ENCODE assay signal across 10 cellular contexts in genomic region chr15:59169337-59169736, GRCh38. TPM values are rescaled to one million over a fixed set of nuclear protein-coding genes. Genes with fewer than 3 reads are reported as not detected.
DNase-seq lines count a peak whose midpoint lies in the region; ATAC-seq, FAIRE-seq and TF ChIP-seq lines count a peak whose summit lies in the region.
"Had no signal": no experiment of that assay in that cellular context is flagged by ENCODE, and none has a peak within 500 bp of the region (broad histone marks: within the 10 kb centered on the region; RNA-seq: fewer than 3 reads in every experiment).

No MANE protein-coding gene starts in this region.

- no peaks in the 10 kb centered on the region for H3K79me2 ChIP-seq in K562 (ENCODE audit: control insufficient read depth, insufficient read depth, low read length)

- ATAC-seq in heart right ventricle (peak in 6 of 8 donors; percentile 29 to 54 (median 46)), K562 (no peak), left lung (peak; percentile 55), upper lobe of right lung (peak; percentile 49), GM19023 (IDR thresholded peaks at IDR 0.05; ENCODE audit: unreplicated experiment) (no peak)

- H3K27ac ChIP-seq in heart right ventricle = peak overlapping the region in 4 of 10 donors; percentile 11 to 84 (median 68)
- H3K27ac ChIP-seq in left ventricle myocardium inferior (replicated peaks) = no peak overlapping the region
- no peak overlapping the region for H3K27ac ChIP-seq in K562 (ENCODE audit: extremely low read depth, low read depth, low read length)
- peak overlapping the region; percentile 70 for H3K27ac ChIP-seq in left lung
- peak overlapping the region; percentile 59 for H3K27ac ChIP-seq in upper lobe of right lung

- no peak overlapping the region for H3K9ac ChIP-seq in K562 (ENCODE audit: insufficient read depth in 1 of 2, low read depth in 2 of 2, low read length in 2 of 2)

- no peak overlapping the region for H3K4me2 ChIP-seq in K562 (ENCODE audit: insufficient read depth, low read length)

- TF ChIP-seq EP300 in K562 (IDR thresholded peaks at IDR 0.05; ENCODE audit: low read length) = no peak

- H3K27me3 ChIP-seq in heart right ventricle = no peaks in the 10 kb centered on the region
- H3K27me3 ChIP-seq in left ventricle myocardium inferior (ENCODE audit: low read depth) = no peaks in the 10 kb centered on the region
- peaks cover 6 to 25% of the 10 kb centered on the region in 2 experiments; a peak in 4 of 5 replicates for H3K27me3 ChIP-seq in K562 (ENCODE audit: control insufficient read depth in 2 of 2, insufficient read depth in 2 of 2, low read length in 2 of 2)
- H3K27me3 ChIP-seq in left lung = no peaks in the 10 kb centered on the region
- H3K27me3 ChIP-seq in upper lobe of right lung = no peaks in the 10 kb centered on the region

- H3K4me1 ChIP-seq in heart right ventricle = peaks cover 0 to 30% (median 0%) of the 10 kb centered on the region in 9 donors
- H3K4me1 ChIP-seq in left ventricle myocardium inferior = peaks cover 13% of the 10 kb centered on the region
- H3K4me1 ChIP-seq in K562 (replicated peaks in 1 of 2; ENCODE audit: control insufficient read depth in 2 of 2, insufficient read depth in 2 of 2, low read length in 2 of 2) = peaks cover 0 to 3% of the 10 kb centered on the region in 2 experiments; a peak in 1 of 5 replicates
- H3K4me1 ChIP-seq in left lung = peaks cover 10 to 28% of the 10 kb centered on the region in 2 donors
- peaks cover 15% of the 10 kb centered on the region for H3K4me1 ChIP-seq in upper lobe of right lung

- TF ChIP-seq POLR2A in K562 (conservative IDR thresholded peaks at IDR 0.05) (no peak), erythroblast (IDR thresholded peaks at IDR 0.05; ENCODE audit: low read length) (no peak)

- H3K4me3 ChIP-seq in heart right ventricle (no peak overlapping the region), left ventricle myocardium inferior (no peak overlapping the region), K562 (no peak overlapping the region), left lung (no peak overlapping the region), upper lobe of right lung (no peak overlapping the region)

- peaks cover 0 to 3% (median 0%) of the 10 kb centered on the region in 11 donors for H3K9me3 ChIP-seq in heart right ventricle
- no peaks in the 10 kb centered on the region for H3K9me3 ChIP-seq in left ventricle myocardium inferior (replicated peaks)
- no peaks in the 10 kb centered on the region for H3K9me3 ChIP-seq in K562 (replicated peaks; ENCODE audit: control insufficient read depth, insufficient read depth, low read depth, low read length)
- H3K9me3 ChIP-seq in left lung = no peaks in the 10 kb centered on the region
- H3K9me3 ChIP-seq in upper lobe of right lung = no peaks in the 10 kb centered on the region

- intact Hi-C loops in heart right ventricle (cut with DNase I) = no loop called here
- intact Hi-C loops in left ventricle myocardium inferior (cut with micrococcal nuclease) = loop anchor here (10.0 kb wide), 1 partner anchor 325 kb away; no protein-coding TSS in a partner anchor
- intact Hi-C loops in K562 (cut with micrococcal nuclease) = no loop called here
- intact Hi-C loops in left lung (cut with DNase I) = no loop called here
- intact Hi-C loops in upper lobe of right lung (cut with DNase I) = no loop called here

- no peaks in the 10 kb centered on the region for H4K20me1 ChIP-seq in K562 (replicated peaks; ENCODE audit: control insufficient read depth, insufficient read depth, low read length)

- no TSS peak for BruUV-seq in K562 (replicated peaks; lab: Mats Ljungman, UMichigan)

- H2AFZ ChIP-seq in K562 (ENCODE audit: low read depth, low read length) = no peak overlapping the region

- no peak for TF ChIP-seq RAD21 in K562 (CRISPR knock-in tag; conservative IDR thresholded peaks at IDR 0.05 in 1 of 2, IDR thresholded peaks at IDR 0.05 in 1 of 2)

- in situ Hi-C loops in K562 (cut with MboI) = no loop called here

- no peak for TF ChIP-seq CTCF in heart right ventricle (IDR thresholded peaks at IDR 0.05)
- no peak for TF ChIP-seq CTCF in left ventricle myocardium inferior (IDR thresholded peaks at IDR 0.05; ENCODE audit: borderline replicate concordance)
- no peak for TF ChIP-seq CTCF in K562 (IDR thresholded peaks at IDR 0.05 in 2 of 3, conservative IDR thresholded peaks at IDR 0.05 in 1 of 3; ENCODE audit: insufficient read depth in 2 of 3, low read depth in 1 of 3, low read length in 3 of 3)
- no peak for TF ChIP-seq CTCF in left lung (IDR thresholded peaks at IDR 0.05)
- TF ChIP-seq CTCF in upper lobe of right lung (IDR thresholded peaks at IDR 0.05) = no peak

- H3K36me3 ChIP-seq in heart right ventricle (peaks cover 0 to 81% (median 4%) of the 10 kb centered on the region in 9 donors), left ventricle myocardium inferior (peaks cover 47% of the 10 kb centered on the region), K562 (ENCODE audit: control insufficient read depth, insufficient read depth, low read length) (no peaks in the 10 kb centered on the region), left lung (peaks cover 0 to 23% of the 10 kb centered on the region in 2 donors), upper lobe of right lung (peaks cover 10% of the 10 kb centered on the region)

- CTCF ChIA-PET in K562 (lab: Yijun Ruan, JAX; ENCODE audit: low intra/inter-chr PET ratio) = interaction anchor here (1.0 kb wide), 1 partner anchor 189 kb away, joined by 3 read pairs; no protein-coding TSS in a partner anchor

- no peak for FAIRE-seq in K562 (lab: Jason Lieb, UNC)

- DNase-seq in heart right ventricle (no peak), left ventricle myocardium inferior (no peak), K562 (ENCODE audit: extremely low read depth in 1 of 4, low spot score in 3 of 4) (no peak), left lung (no peak), upper lobe of right lung (no peak), NCI-H1436 (lab: John Stamatoyannopoulos, UW) (no peak), erythroblast (lab: John Stamatoyannopoulos, UW) (no peak)
- DNase-seq: retina had no signal

- 86 to 87% methylated on average over 3 of the region's 3 CpGs for WGBS in heart right ventricle, 2 donors
- 12% methylated on average over 3 of the region's 3 CpGs for WGBS in K562 (ENCODE audit: insufficient coverage, low coverage, missing lambda C conversion rate)

- H3K9me1 ChIP-seq in K562 (ENCODE audit: control insufficient read depth, insufficient read depth, low read length) = no peaks in the 10 kb centered on the region

- POLR2A ChIA-PET in K562 (lab: Yijun Ruan, JAX) = interaction anchor here (0.6 to 1.1 kb wide), 3 partner anchors 11 to 92 kb away, joined by 3 to 4 read pairs (median 3); no protein-coding TSS in a partner anchor

TF ChIP-seq in K562, 482 proteins besides CTCF, POLR2A, EP300 and RAD21:
- TF ChIP-seq EP400 (IDR thresholded peaks at IDR 0.05) (no peak), CEBPG (CRISPR knock-in tag; IDR thresholded peaks at IDR 0.05) (no peak), CEBPG (tag; conservative IDR thresholded peaks at IDR 0.05 in 1 of 2, IDR thresholded peaks at IDR 0.05 in 1 of 2) (peak in 1 of 2 experiments; percentile 51; a peak in 2 of 4 replicates), ZNF175 (CRISPR knock-in tag; IDR thresholded peaks at IDR 0.05; ENCODE audit: low read depth) (peak; percentile 96), PYGO2 (tag; IDR thresholded peaks at IDR 0.05) (no peak), ATF3 (IDR thresholded peaks at IDR 0.05) (peak; percentile 35; the same call in 1 of the 2 replicates), ATF3 (CRISPR knock-in tag; conservative IDR thresholded peaks at IDR 0.05) (no peak)

RNA-seq across cellular contexts. Expression of gene LDHAL6B, which starts 37.3 kb away (rescaled TPM):
- not detected for total RNA-seq in heart right ventricle
- polyA plus RNA-seq in heart right ventricle = not detected
- not detected for total RNA-seq in left ventricle myocardium inferior
- not detected in 2 replicates for total RNA-seq in K562 (2011; cell fraction: chromatin; rRNA removed; ENCODE audit: low replicate concordance)
- not detected in 2 replicates for total RNA-seq in K562 (2011; cell fraction: nucleolus; rRNA removed)
- not detected in 2 replicates for total RNA-seq in K562 (2011; cell fraction: nucleoplasm; rRNA removed)
- total RNA-seq in K562 (2014; rRNA removed) = not detected in 2 replicates
- total RNA-seq in K562 (2014; rRNA removed; fragmentation: Illumina TruSeq; extraction: Trizol) = not detected in 2 replicates
- not detected in 2 replicates for total RNA-seq in K562 (2015; rRNA removed; fragmentation: Illumina TruSeq; extraction: Trizol)
- total RNA-seq in K562 (2021) = not detected in 2 replicates
- polyA plus RNA-seq in K562 (2011; rRNA removed) = not detected in 2 replicates
- polyA plus RNA-seq in K562 (2011; cell fraction: cytosol; rRNA removed) = not detected in 2 replicates
- polyA plus RNA-seq in K562 (2011; cell fraction: nucleus; rRNA removed) = not detected in 2 replicates
- not detected in 2 replicates for polyA plus RNA-seq in K562 (2012)
- polyA plus RNA-seq in K562 (2014; fragmentation: Illumina TruSeq; extraction: Trizol) = not detected in 2 replicates
- polyA plus RNA-seq in K562 (2014; fragmentation: Nextera tagmentation; extraction: Ambion mirVana) = not detected
- polyA plus RNA-seq in K562 (2014; rRNA removed) = not detected in 2 replicates
- polyA minus RNA-seq in K562 (2011; rRNA and poly(A)+ RNA removed) = not detected in 2 replicates
- not detected in 2 replicates for polyA minus RNA-seq in K562 (2011; cell fraction: cytosol; rRNA and poly(A)+ RNA removed)
- polyA minus RNA-seq in K562 (2011; cell fraction: nucleus; rRNA and poly(A)+ RNA removed) = not detected in 2 replicates
- total RNA-seq in left lung = not detected
- total RNA-seq in upper lobe of right lung = not detected
- polyA plus RNA-seq: IgD-negative memory B cell had no signal

Comparison
In these comparisons a context has a peak if more than half of its experiments do, and no peak if none do; other contexts are left out.
1. ATAC-seq: peak in heart right ventricle (6 of 8), left lung (single experiment) and upper lobe of right lung (single experiment); none in K562 (single experiment) and GM19023 (single experiment).
2. H3K27ac ChIP-seq: peak in left lung (2 of 2) and upper lobe of right lung (single experiment); none in left ventricle myocardium inferior (single experiment) and K562 (single experiment).